In genomic region chr12:124811633-124812032, GRCh38 we compare ENCODE assay signal across 21 cellular contexts.
"Had no signal": no experiment of that assay in that cellular context is flagged by ENCODE, and none has a peak within 500 bp of the region (broad histone marks: within the 10 kb centered on the region; RNA-seq: fewer than 3 reads in every experiment).

No MANE protein-coding gene starts in this region.

- H3K4me1 ChIP-seq: Peyer's patch, SJSA1 had no signal

- H2AFZ ChIP-seq: PC-9 had no signal

- H3K4me3 ChIP-seq: PC-9, Peyer's patch, SJSA1, SK-N-MC had no signal

- DNase-seq: KBM-7; NCI-H1048; NCI-H1105; NCI-H1417; NCI-H1436 treated with DMSO at 0.1 percent for 48 hours; NCI-H1694; NCI-H187 treated with DMSO at 0.1 percent for 48 hours; NCI-H2029 treated with DMSO at 0.1 percent for 48 hours; NCI-H2107; NCI-H2227 treated with DMSO at 0.1 percent for 48 hours; NCI-H524; NCI-H526 treated with DMSO at 0.1 percent for 48 hours; NCI-H748 treated with DMSO at 0.1 percent for 48 hours; NK-92 treated with Interleukin-12 subunit alpha and Interleukin-12 subunit beta, amount 100 ng/mL, for 24 hours; OCI-M1; PC-9; Peyer's patch; Right ventricle myocardium superior; SIG-M5 had no signal

- H3K4me2 ChIP-seq: PC-9 had no signal

- H3K27me3 ChIP-seq: Peyer's patch, SJSA1 had no signal

- H3K36me3 ChIP-seq: SJSA1 had no signal

- H3K27ac ChIP-seq: PC-9, Peyer's patch, SJSA1, SK-N-MC had no signal

- H3K9me3 ChIP-seq: Peyer's patch, SJSA1 had no signal
